1 cellular context compared by ENCODE assay signal in the genomic region with DNA sequence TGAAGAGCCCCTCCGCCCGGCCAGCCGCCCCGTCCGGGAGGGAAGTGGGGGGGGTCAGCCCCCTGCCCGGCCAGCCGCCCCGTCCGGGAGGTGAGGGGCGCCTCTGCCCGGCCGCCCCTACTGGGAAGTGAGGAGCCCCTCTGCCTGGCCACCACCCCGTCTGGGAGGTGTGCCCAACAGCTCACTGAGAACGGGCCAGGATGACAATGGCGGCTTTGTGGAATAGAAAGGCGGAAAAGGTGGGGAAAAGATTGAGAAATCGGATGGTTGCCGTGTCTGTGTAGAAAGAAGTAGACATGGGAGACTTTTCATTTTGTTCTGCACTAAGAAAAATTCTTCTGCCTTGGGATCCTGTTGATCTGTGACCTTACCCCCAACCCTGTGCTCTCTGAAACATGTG. TPM values are rescaled to one million over a fixed set of nuclear protein-coding genes. Genes with fewer than 3 reads are reported as not detected.
"Had no signal": no experiment of that assay in that cellular context is flagged by ENCODE, and none has a peak within 500 bp of the region (broad histone marks: within the 10 kb centered on the region; RNA-seq: fewer than 3 reads in every experiment).

No MANE protein-coding gene starts in this region.

RNA-seq across cellular contexts. Expression of a gene that starts 6.6 kb away (rescaled TPM):
- total RNA-seq: GM23248 had no signal
